Comparison of ENCODE assay signal across 19 cellular contexts in the genomic region with DNA sequence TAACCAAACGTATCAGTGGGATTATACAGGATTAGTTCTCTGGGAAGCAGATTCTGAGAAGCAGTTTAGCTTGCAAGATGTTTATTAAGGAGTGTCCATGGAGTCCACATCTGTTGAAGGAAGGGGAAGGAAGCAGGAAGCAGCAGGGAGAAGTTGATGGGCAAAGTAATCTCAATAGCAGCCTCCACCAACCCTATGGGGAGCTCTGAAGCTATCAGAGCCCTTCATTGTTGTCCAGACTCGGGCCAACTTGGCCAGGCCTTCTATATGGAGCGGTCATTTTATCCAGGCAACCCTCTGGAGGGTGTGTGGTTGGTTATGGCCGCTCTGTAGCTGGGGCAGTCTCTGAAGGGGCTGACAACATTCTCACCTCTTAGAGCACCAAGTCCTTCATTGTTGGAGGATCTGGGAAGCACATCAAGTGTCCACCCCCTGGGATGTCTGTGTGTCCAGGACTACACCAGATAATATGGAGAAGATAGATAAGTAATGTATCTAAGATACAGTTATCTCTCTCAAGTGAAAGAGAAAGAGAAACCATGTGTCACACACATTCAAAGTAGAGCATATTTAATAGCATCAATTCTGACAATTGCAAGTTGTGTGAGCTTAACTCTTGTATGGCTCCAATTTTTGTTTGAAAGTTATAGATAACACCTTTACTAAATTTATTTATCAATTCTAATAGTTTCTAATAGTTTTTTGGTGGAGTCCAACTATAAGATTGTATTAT.
"Had no signal": no experiment of that assay in that cellular context is flagged by ENCODE, and none has a peak within 500 bp of the region (broad histone marks: within the 10 kb centered on the region; RNA-seq: fewer than 3 reads in every experiment).

No MANE protein-coding gene starts in this region.

- H3K4me1 ChIP-seq: colonic mucosa, left lung, testis had no signal

- H3K9me3 Mint-ChIP-seq: activated naive CD4-positive, alpha-beta T cell treated with anti-CD3 and anti-CD28 coated beads for 36 hours; activated T-cell treated with anti-CD3 and anti-CD28 coated beads, Interleukin-2, amount 50 U/mL, for 4 hours; stimulated activated memory B cell treated with anti-CD40 and anti-IgM and Interleukin-4, amounts not matched to agents 10 μg/mL and 1 μg/mL and 100 μg/mL, for 72 hours had no signal

- H3K27me3 Mint-ChIP-seq: central memory CD8-positive, alpha-beta T cell; stimulated activated memory B cell treated with anti-CD40 and anti-IgM and Interleukin-4, amounts not matched to agents 10 μg/mL and 1 μg/mL and 100 μg/mL, for 72 hours had no signal

- H3K27me3 ChIP-seq: colonic mucosa, left lung, sigmoid colon, testis, upper lobe of left lung had no signal

- H3K4me1 Mint-ChIP-seq: brain; central memory CD8-positive, alpha-beta T cell; nephron progenitor cell; stimulated activated memory B cell treated with anti-CD40 and anti-IgM and Interleukin-4, amounts not matched to agents 10 μg/mL and 1 μg/mL and 100 μg/mL, for 72 hours had no signal

- H3K27ac Mint-ChIP-seq: activated naive CD4-positive, alpha-beta T cell treated with anti-CD3 and anti-CD28 coated beads for 36 hours; brain; nephron progenitor cell; stimulated activated memory B cell treated with anti-CD40 and anti-IgM and Interleukin-4, amounts not matched to agents 10 μg/mL and 1 μg/mL and 100 μg/mL, for 72 hours had no signal

- H3K4me3 Mint-ChIP-seq: activated naive CD4-positive, alpha-beta T cell treated with anti-CD3 and anti-CD28 coated beads for 36 hours; activated T-cell treated with anti-CD3 and anti-CD28 coated beads, Interleukin-2, amount 50 U/mL, for 4 hours; brain; central memory CD8-positive, alpha-beta T cell; nephron progenitor cell; stimulated activated memory B cell treated with anti-CD40 and anti-IgM and Interleukin-4, amounts not matched to agents 10 μg/mL and 1 μg/mL and 100 μg/mL, for 72 hours had no signal

- H3K36me3 Mint-ChIP-seq: brain; stimulated activated memory B cell treated with anti-CD40 and anti-IgM and Interleukin-4, amounts not matched to agents 10 μg/mL and 1 μg/mL and 100 μg/mL, for 72 hours had no signal

- H3K9me3 ChIP-seq: colonic mucosa, left lung, sigmoid colon, testis, upper lobe of left lung had no signal

- H3K27ac ChIP-seq: colonic mucosa, left lung, sigmoid colon, testis, upper lobe of left lung had no signal

- H3K4me3 ChIP-seq: colonic mucosa, left lung, sigmoid colon, testis, upper lobe of left lung had no signal

- DNase-seq: activated CD4-positive, alpha-beta T cell treated with anti-CD3 and anti-CD28 coated beads, Interleukin-2, amount 50 U/mL, for 1 hour; activated CD8-positive, alpha-beta memory T cell treated with anti-CD3 and anti-CD28 coated beads, Interleukin-2, amount 50 U/mL, for 4 hours; activated naive CD4-positive, alpha-beta T cell treated with anti-CD3 and anti-CD28 coated beads for 36 hours; activated T-cell treated with anti-CD3 and anti-CD28 coated beads, Interleukin-2, amount 50 U/mL, for 4 hours; colonic mucosa; glutamatergic neuron; hypothalamus; left lung; nephron progenitor cell; occipital lobe; sigmoid colon; stimulated activated CD4-positive, alpha-beta T cell treated with anti-CD3 and anti-CD28 coated beads, Interleukin-4, amount 100 ng/mL, for 4 hours; T1000; testis; upper lobe of left lung had no signal

- FAIRE-seq: keratinocyte had no signal

- H3K36me3 ChIP-seq: colonic mucosa, left lung, sigmoid colon, upper lobe of left lung had no signal
